22 cellular contexts compared by ENCODE assay signal in genomic region chr1:58611986-58612385, GRCh38. TPM values are rescaled to one million over a fixed set of nuclear protein-coding genes. Genes with fewer than 3 reads are reported as not detected.
DNase-seq lines count a peak whose midpoint lies in the region; ATAC-seq, FAIRE-seq and TF ChIP-seq lines count a peak whose summit lies in the region.
"Had no signal": no experiment of that assay in that cellular context is flagged by ENCODE, and none has a peak within 500 bp of the region (broad histone marks: within the 10 kb centered on the region; RNA-seq: fewer than 3 reads in every experiment).

No MANE protein-coding gene starts in this region.

- peak; percentile 64 for FAIRE-seq in bronchial epithelial cell (lab: Jason Lieb, UNC)
- FAIRE-seq: GM12878, GM19239, HTR-8/SVneo had no signal

- DNase-seq in HCEC 1CT (peak; percentile 21), bronchial epithelial cell (ENCODE audit: low read depth) (no peak), fibroblast of mammary gland (ENCODE audit: low read depth) (peak; percentile 45), skeletal muscle cell (ENCODE audit: low read depth) (peak; percentile 43), NCI-H226 (no peak), kidney glomerular epithelial cell (lab: John Stamatoyannopoulos, UW) (no peak)
- DNase-seq: 8988T; Calu3; CD8-positive, alpha-beta T cell; DND-41; EL; GM23248; HFFc6 had no signal

- ATAC-seq in GM21786 (IDR thresholded peaks at IDR 0.05; ENCODE audit: unreplicated experiment): no peak
- ATAC-seq: CD8-positive, alpha-beta T cell; GM12878 had no signal

- H3K27me3 ChIP-seq in bronchial epithelial cell (ENCODE audit: control insufficient read depth, insufficient read depth, low read length): no peaks in the 10 kb centered on the region
- H3K27me3 ChIP-seq: BLaER1 had no signal

- peaks cover 1% of the 10 kb centered on the region for H3K36me3 ChIP-seq in bronchial epithelial cell (ENCODE audit: control insufficient read depth, insufficient read depth, low read length)
- H3K36me3 ChIP-seq: BLaER1, HAP-1 had no signal

- no peak for TF ChIP-seq CTCF in bronchial epithelial cell (IDR thresholded peaks at IDR 0.05; ENCODE audit: insufficient read depth, low read length, severe bottlenecking)
- no peak for TF ChIP-seq CTCF in fibroblast of mammary gland (conservative IDR thresholded peaks at IDR 0.05; ENCODE audit: control insufficient read depth, insufficient read depth, low read depth, low read length)

- no peak overlapping the region for H3K4me3 ChIP-seq in bronchial epithelial cell (ENCODE audit: low read depth, low read length)
- no peak overlapping the region for H3K4me3 ChIP-seq in fibroblast of mammary gland (ENCODE audit: control insufficient read depth, low read depth, low read length)
- H3K4me3 ChIP-seq in skeletal muscle cell (ENCODE audit: low read depth, low read length): no peak overlapping the region
- H3K4me3 ChIP-seq: BLaER1, GM12878, GM23248, HAP-1 had no signal

RNA-seq across cellular contexts. Expression of gene TACSTD2, which starts 34.9 kb away (rescaled TPM):
- total RNA-seq in bronchial epithelial cell: 124 and 246 TPM in 2 replicates
- total RNA-seq: A673; CD8-positive, alpha-beta T cell; G401; H4 had no signal

Comparison
In these comparisons a context has a peak if more than half of its experiments do, and no peak if none do; other contexts are left out.
1. DNase-seq: peak in HCEC 1CT (single experiment), fibroblast of mammary gland (single experiment) and skeletal muscle cell (single experiment); none in bronchial epithelial cell (single experiment), NCI-H226 (single experiment) and kidney glomerular epithelial cell (single experiment).